ENCODE assay signal across 9 cellular contexts in the genomic region with DNA sequence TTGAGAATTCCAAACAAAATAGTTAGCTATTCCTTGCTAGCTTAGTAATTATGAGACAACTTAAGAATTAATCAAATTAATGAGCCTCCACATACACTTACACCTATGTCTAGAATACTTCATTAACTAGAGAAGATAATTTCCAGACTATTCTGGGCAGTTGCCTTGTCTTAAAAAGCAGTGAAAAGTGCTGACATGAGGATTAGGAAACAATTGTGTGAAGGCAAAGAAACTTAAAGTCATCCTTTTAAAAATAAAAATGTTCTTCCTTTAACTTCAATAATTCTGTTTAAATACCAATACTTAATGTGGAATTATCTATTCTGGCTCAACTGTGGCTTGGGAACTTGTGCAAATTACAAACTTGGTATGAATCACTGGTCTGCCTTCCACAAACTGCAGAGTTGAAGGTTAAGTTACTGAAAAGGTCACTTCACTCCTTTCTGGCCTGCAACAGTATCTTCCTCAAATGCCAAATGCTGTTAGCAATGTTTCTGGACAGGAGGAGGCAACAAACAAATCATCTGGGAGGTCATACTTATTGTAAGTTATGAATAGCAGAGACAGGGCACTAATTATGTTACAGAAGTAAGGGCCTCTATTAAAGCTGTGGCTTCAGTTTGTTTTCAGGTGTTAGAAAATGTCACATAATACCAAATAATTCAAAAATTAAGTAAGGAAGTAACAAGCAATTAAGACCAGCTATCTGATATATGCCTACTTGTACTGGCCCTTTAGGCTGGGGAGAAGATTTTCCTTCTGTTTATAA. TPM values are rescaled to one million over a fixed set of nuclear protein-coding genes. Genes with fewer than 3 reads are reported as not detected.
DNase-seq lines count a peak whose midpoint lies in the region; ATAC-seq and TF ChIP-seq lines count a peak whose summit lies in the region.
"Had no signal": no experiment of that assay in that cellular context is flagged by ENCODE, and none has a peak within 500 bp of the region (broad histone marks: within the 10 kb centered on the region; RNA-seq: fewer than 3 reads in every experiment).

No MANE protein-coding gene starts in this region.

- no peak overlapping the region for H2AFZ ChIP-seq in PC-3 (ENCODE audit: low read length)

- no peak overlapping the region for H3K4me3 ChIP-seq in CD4-positive, alpha-beta memory T cell (ENCODE audit: low read length in 2 of 2)
- H3K4me3 ChIP-seq in PC-3 (ENCODE audit: low read length) = no peak overlapping the region

- H3K27ac ChIP-seq in CD4-positive, alpha-beta memory T cell (ENCODE audit: low read depth, low read length) = no peak overlapping the region
- H3K27ac ChIP-seq in PC-3 (ENCODE audit: low read length) (0 out of 2 replicates have a peak overlapping the region, but pooled peaks have one; percentile 0), epithelial cell of prostate (peak overlapping the region; percentile 83)

- no TSS peak for BruUV-seq in PC-3 (replicated peaks; lab: Mats Ljungman, UMichigan)

- no peaks in the 10 kb centered on the region for H3K9me3 ChIP-seq in CD4-positive, alpha-beta memory T cell (ENCODE audit: control insufficient read depth in 1 of 2, low read length in 2 of 2)
- no peaks in the 10 kb centered on the region for H3K9me3 ChIP-seq in PC-3 (ENCODE audit: low read length)

- no peaks in the 10 kb centered on the region for H3K27me3 Mint-ChIP-seq in CD4-positive, alpha-beta memory T cell
- H3K27me3 Mint-ChIP-seq in nephron (ENCODE audit: low read depth) = no peaks in the 10 kb centered on the region

- H3K79me2 ChIP-seq in PC-3 (ENCODE audit: low read length) = peaks cover 97% of the 10 kb centered on the region

- peaks cover 72% of the 10 kb centered on the region for H3K4me1 ChIP-seq in CD4-positive, alpha-beta memory T cell (ENCODE audit: insufficient read depth, low read length)
- H3K4me1 ChIP-seq in PC-3 (ENCODE audit: insufficient read depth, low read length) = peaks cover 46% of the 10 kb centered on the region

- no peak for ATAC-seq in PC-3
- no peak for ATAC-seq in GM18502 (IDR thresholded peaks at IDR 0.05; ENCODE audit: poor library complexity, unreplicated experiment)

- H4K20me1 ChIP-seq in PC-3 (ENCODE audit: low read length) = peaks cover 29% of the 10 kb centered on the region

- POLR2A ChIA-PET in CD4-positive, alpha-beta memory T cell (lab: Charles Lee; ENCODE audit: partially characterized antibody) = interaction anchor here (0.6 to 2.0 kb wide), 7 partner anchors 14 to 181 kb away, joined by 3 to 7 read pairs (median 4); no protein-coding TSS in a partner anchor
- POLR2A ChIA-PET in PC-3 (lab: Charles Lee; ENCODE audit: unreplicated experiment) = interaction anchor here (0.7 kb wide), 1 partner anchor 1114 kb away, joined by 19 read pairs; no protein-coding TSS in a partner anchor

- H3K27ac Mint-ChIP-seq in CD4-positive, alpha-beta memory T cell = peak overlapping the region; percentile 2 to 98 (median 88)
- peak overlapping the region; percentile 73 to 80 (median 75) for H3K27ac Mint-ChIP-seq in nephron

- no peaks in the 10 kb centered on the region for H3K9me2 ChIP-seq in PC-3 (replicated peaks; ENCODE audit: low read length)

- H3K4me3 Mint-ChIP-seq in CD4-positive, alpha-beta memory T cell = peak overlapping the region in 4 of 8 donors; percentile 7 to 40 (median 27)
- no peak overlapping the region for H3K4me3 Mint-ChIP-seq in nephron

- peaks cover 9% of the 10 kb centered on the region for H3F3A ChIP-seq in PC-3 (ENCODE audit: low read length, unreplicated experiment)

- no peaks in the 10 kb centered on the region for H3K36me3 ChIP-seq in CD4-positive, alpha-beta memory T cell (ENCODE audit: insufficient read depth, low read length)
- H3K36me3 ChIP-seq in PC-3 (ENCODE audit: low read depth, low read length) = 0 out of 2 replicates have a peak, but pooled peaks cover 2% of the 10 kb centered on the region

- CTCF ChIA-PET in CD4-positive, alpha-beta memory T cell (lab: Charles Lee; ENCODE audit: partially characterized antibody) = interaction anchor here (0.8 to 10.2 kb wide), 5 partner anchors 12 to 37 kb away, joined by 4 to 102 read pairs (median 9); no protein-coding TSS in a partner anchor
- CTCF ChIA-PET in PC-3 (lab: Charles Lee) = no interaction called here

- peak overlapping the region; percentile 3; the same call in 1 of the 2 replicates for H3K4me2 ChIP-seq in PC-3 (ENCODE audit: low read length)

- peaks cover 46 to 80% (median 61%) of the 10 kb centered on the region in 4 donors for H3K4me1 Mint-ChIP-seq in CD4-positive, alpha-beta memory T cell
- H3K4me1 Mint-ChIP-seq in nephron = peaks cover 24% of the 10 kb centered on the region

- TF ChIP-seq CTCF in PC-3 (conservative IDR thresholded peaks at IDR 0.05; ENCODE audit: low read depth, low read length) (no peak), nephron (IDR thresholded peaks at IDR 0.05; ENCODE audit: unreplicated experiment in 3 of 3) (no peak)

- no peaks in the 10 kb centered on the region for H3K27me3 ChIP-seq in CD4-positive, alpha-beta memory T cell (ENCODE audit: insufficient read depth, low read length)
- H3K27me3 ChIP-seq in PC-3 (ENCODE audit: low read length) = no peaks in the 10 kb centered on the region

- intact Hi-C loops in CD4-positive, alpha-beta memory T cell (cut with micrococcal nuclease) = loop anchor here (2.0 kb wide), 1 partner anchor 15 kb away; no protein-coding TSS in a partner anchor
- intact Hi-C loops in PC-3 (cut with micrococcal nuclease) (no loop called here), posterior cingulate gyrus (cut with DNase I) (no loop called here)

- peaks cover 0 to 10% of the 10 kb centered on the region in 2 donors for H3K36me3 Mint-ChIP-seq in CD4-positive, alpha-beta memory T cell
- H3K36me3 Mint-ChIP-seq in nephron (ENCODE audit: low read depth) = no peaks in the 10 kb centered on the region

- no peak overlapping the region for H3K9ac ChIP-seq in PC-3 (ENCODE audit: low read length)

- no peak for DNase-seq in CD4-positive, alpha-beta memory T cell
- DNase-seq in PC-3 (peak; percentile 19), epithelial cell of prostate (ENCODE audit: low read depth, low spot score) (no peak), DMS114 treated with DMSO at 0.1 percent for 48 hours (lab: John Stamatoyannopoulos, UW; ENCODE audit: unreplicated experiment) (no peak), posterior cingulate gyrus (no peak), COR-L47 (lab: John Stamatoyannopoulos, UW) (no peak)
- DNase-seq: NCI-H774 had no signal

- peaks cover 0 to 4% (median under 1%) of the 10 kb centered on the region in 8 donors for H3K9me3 Mint-ChIP-seq in CD4-positive, alpha-beta memory T cell
- H3K9me3 Mint-ChIP-seq in nephron = no peaks in the 10 kb centered on the region

RNA-seq across cellular contexts. Expression of a gene that starts 19.2 kb away (rescaled TPM):
- 10 to 100 TPM; 32.6 to 35.6 TPM for total RNA-seq in CD4-positive, alpha-beta memory T cell
- 10 to 100 TPM in 1 of 2 donors, 1 to 10 TPM in 1; 4.7 to 12.6 TPM for polyA plus RNA-seq in CD4-positive, alpha-beta memory T cell
- 9.0 and 16.0 TPM in 2 replicates for total RNA-seq in PC-3 (2014; rRNA removed)

RNA-seq across cellular contexts. Expression of a gene that starts 50.0 kb away (rescaled TPM):
- 1 to 10 TPM; 5.8 to 7.7 TPM for total RNA-seq in CD4-positive, alpha-beta memory T cell
- 1 to 10 TPM; 5.9 to 6.1 TPM for polyA plus RNA-seq in CD4-positive, alpha-beta memory T cell
- 40.0 and 40.6 TPM in 2 replicates for total RNA-seq in PC-3 (2014; rRNA removed)
